9 cellular contexts compared by ENCODE assay signal in the genomic region with DNA sequence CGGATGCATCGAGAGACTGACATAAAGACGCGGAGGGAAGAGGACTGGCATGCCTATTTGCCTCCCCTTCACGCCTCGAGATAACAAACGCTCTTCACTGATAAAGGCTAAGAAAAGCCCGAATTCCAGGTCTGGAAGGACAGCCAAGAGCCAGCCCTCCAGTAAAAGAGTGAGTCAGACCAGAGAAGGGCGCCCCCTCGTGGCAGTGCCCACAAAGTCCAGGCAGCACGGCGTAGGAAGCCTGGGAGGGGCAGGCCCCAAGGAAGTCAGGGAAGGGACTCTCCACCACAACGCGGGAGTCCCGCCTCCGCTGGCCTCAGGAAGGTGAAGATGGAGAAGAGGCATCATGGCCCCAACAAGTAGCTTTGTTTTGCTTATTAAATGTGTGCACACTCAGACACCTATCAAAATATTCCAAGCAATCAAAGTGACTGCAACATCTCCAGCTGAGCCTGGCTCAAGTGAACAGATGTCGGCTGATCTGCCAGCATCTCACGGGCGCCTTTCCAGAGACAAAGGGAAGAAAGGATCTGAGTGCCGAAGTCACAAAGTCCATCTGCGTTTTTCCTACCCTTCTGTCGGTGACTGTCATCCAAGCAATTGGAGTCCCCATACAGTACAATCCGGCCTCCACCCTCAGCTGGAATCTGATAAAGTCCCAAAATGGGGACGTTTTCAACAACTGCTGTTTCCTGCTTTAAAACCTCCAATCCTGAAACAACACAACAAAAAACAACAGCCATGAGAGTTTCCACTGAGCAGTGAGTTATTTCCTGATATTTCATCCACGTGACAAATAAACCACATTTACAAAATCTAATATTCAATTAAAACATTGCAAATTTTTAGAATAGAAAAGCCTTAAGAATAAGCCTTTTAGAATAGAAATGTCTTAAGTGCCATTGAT. TPM values are rescaled to one million over a fixed set of nuclear protein-coding genes. Genes with fewer than 3 reads are reported as not detected.
DNase-seq lines count a peak whose midpoint lies in the region; ATAC-seq and TF ChIP-seq lines count a peak whose summit lies in the region.
"Had no signal": no experiment of that assay in that cellular context is flagged by ENCODE, and none has a peak within 500 bp of the region (broad histone marks: within the 10 kb centered on the region; RNA-seq: fewer than 3 reads in every experiment).

No MANE protein-coding gene starts in this region.

- H3K9me3 ChIP-seq in mammary epithelial cell (replicated peaks; ENCODE audit: insufficient read depth, low read length) = no peaks in the 10 kb centered on the region
- H3K9me3 ChIP-seq: BLaER1 had no signal

- H3K27ac ChIP-seq in mammary epithelial cell (ENCODE audit: insufficient read depth, low read depth, low read length) = no peak overlapping the region
- H3K27ac ChIP-seq: BLaER1 had no signal

- intact Hi-C loops in mammary epithelial cell (cut with micrococcal nuclease) = no loop called here

- DNase-seq in NCI-H187 (lab: John Stamatoyannopoulos, UW) (peak; percentile 31 to 32), NCI-H187 treated with DMSO at 0.1 percent for 48 hours (lab: John Stamatoyannopoulos, UW) (no peak), NCI-H1694 treated with DMSO at 0.1 percent for 48 hours (lab: John Stamatoyannopoulos, UW) (peak; percentile 61), mammary epithelial cell (peak; percentile 64), islet precursor cell (peak; percentile 95)
- peak; percentile 22 to 54 (median 33) for DNase-seq in activated CD4-positive, CD25-positive, alpha-beta regulatory T cell (lab: John Stamatoyannopoulos, UW)
- peak; percentile 79 for DNase-seq in stimulated activated CD4-positive, alpha-beta T cell treated with anti-CD3 and anti-CD28 coated beads, Interleukin-15, amount 100 ng/mL, for 24 hours

- in situ Hi-C loops in mammary epithelial cell (cut with MboI; ENCODE audit: low sequenced_read_pairs in 2 of 2) = loop anchor here (5.0 to 25.0 kb wide), 4 partner anchors 101 to 238 kb away; no protein-coding TSS in a partner anchor

- no TSS peak for BruUV-seq in mammary epithelial cell (replicated peaks; lab: Mats Ljungman, UMichigan)

- 47% methylated on average over 22 of the region's 25 CpGs for WGBS in mammary epithelial cell (ENCODE audit: low coverage, missing lambda C conversion rate)

- H3K4me1 ChIP-seq in mammary epithelial cell (ENCODE audit: insufficient read depth, low read length) = no peaks in the 10 kb centered on the region
- H3K4me1 ChIP-seq: BLaER1 had no signal

- TF ChIP-seq CTCF in mammary epithelial cell (conservative IDR thresholded peaks at IDR 0.05 in 1 of 2, IDR thresholded peaks at IDR 0.05 in 1 of 2; ENCODE audit: extremely low read depth in 1 of 2, insufficient read depth in 1 of 2, low read depth in 1 of 2, low read length in 2 of 2) = peak; percentile 88 to 91

- no peak overlapping the region for H2AFZ ChIP-seq in mammary epithelial cell (ENCODE audit: low read depth, low read length)

- no peak for ATAC-seq in GM18909 (IDR thresholded peaks at IDR 0.05; ENCODE audit: poor library complexity, unreplicated experiment)

- no peaks in the 10 kb centered on the region for H4K20me1 ChIP-seq in mammary epithelial cell (ENCODE audit: insufficient read depth, low read length)

- no peaks in the 10 kb centered on the region for H3K79me2 ChIP-seq in mammary epithelial cell (ENCODE audit: insufficient read depth, low read length)

- H3K36me3 ChIP-seq in mammary epithelial cell (ENCODE audit: insufficient read depth, low read length) = peaks cover 11% of the 10 kb centered on the region

- H3K4me2 ChIP-seq in mammary epithelial cell (ENCODE audit: insufficient read depth, low read depth, low read length) = no peak overlapping the region
- H3K4me2 ChIP-seq: BLaER1 had no signal

- H3K4me3 ChIP-seq in mammary epithelial cell (replicated peaks in 1 of 3; ENCODE audit: insufficient read depth in 1 of 3, low read depth in 2 of 3, low read length in 3 of 3) = no peak overlapping the region
- H3K4me3 ChIP-seq: BLaER1 had no signal

- H3K9ac ChIP-seq in mammary epithelial cell (ENCODE audit: insufficient read depth, low read length) = no peak overlapping the region
- H3K9ac ChIP-seq: BLaER1 had no signal

- dilution Hi-C loops in mammary epithelial cell (cut with HindIII; ENCODE audit: low sequenced_read_pairs) = no loop called here

- CTCF ChIA-PET in mammary epithelial cell (lab: Charles Lee; ENCODE audit: low non-redundant PET) = no interaction called here

- no peaks in the 10 kb centered on the region for H3K27me3 ChIP-seq in mammary epithelial cell (ENCODE audit: insufficient read depth, low read length)
- H3K27me3 ChIP-seq: BLaER1 had no signal

RNA-seq across cellular contexts. Expression of a gene that starts 20.4 kb away (rescaled TPM):
- not detected for total RNA-seq in mammary epithelial cell
- not detected for polyA plus RNA-seq in mammary epithelial cell
- polyA minus RNA-seq in mammary epithelial cell = not detected

RNA-seq across cellular contexts. Expression of a gene that starts 53.8 kb away (rescaled TPM):
- 100 to 1,000 TPM in 1 of 2 donors, 10 to 100 TPM in 1; 65.0 to 101 TPM for total RNA-seq in mammary epithelial cell
- polyA plus RNA-seq in mammary epithelial cell = 48.8 TPM
- 146 TPM for polyA minus RNA-seq in mammary epithelial cell
